Comparison of ENCODE assay signal across 1 cellular context in the genomic region with DNA sequence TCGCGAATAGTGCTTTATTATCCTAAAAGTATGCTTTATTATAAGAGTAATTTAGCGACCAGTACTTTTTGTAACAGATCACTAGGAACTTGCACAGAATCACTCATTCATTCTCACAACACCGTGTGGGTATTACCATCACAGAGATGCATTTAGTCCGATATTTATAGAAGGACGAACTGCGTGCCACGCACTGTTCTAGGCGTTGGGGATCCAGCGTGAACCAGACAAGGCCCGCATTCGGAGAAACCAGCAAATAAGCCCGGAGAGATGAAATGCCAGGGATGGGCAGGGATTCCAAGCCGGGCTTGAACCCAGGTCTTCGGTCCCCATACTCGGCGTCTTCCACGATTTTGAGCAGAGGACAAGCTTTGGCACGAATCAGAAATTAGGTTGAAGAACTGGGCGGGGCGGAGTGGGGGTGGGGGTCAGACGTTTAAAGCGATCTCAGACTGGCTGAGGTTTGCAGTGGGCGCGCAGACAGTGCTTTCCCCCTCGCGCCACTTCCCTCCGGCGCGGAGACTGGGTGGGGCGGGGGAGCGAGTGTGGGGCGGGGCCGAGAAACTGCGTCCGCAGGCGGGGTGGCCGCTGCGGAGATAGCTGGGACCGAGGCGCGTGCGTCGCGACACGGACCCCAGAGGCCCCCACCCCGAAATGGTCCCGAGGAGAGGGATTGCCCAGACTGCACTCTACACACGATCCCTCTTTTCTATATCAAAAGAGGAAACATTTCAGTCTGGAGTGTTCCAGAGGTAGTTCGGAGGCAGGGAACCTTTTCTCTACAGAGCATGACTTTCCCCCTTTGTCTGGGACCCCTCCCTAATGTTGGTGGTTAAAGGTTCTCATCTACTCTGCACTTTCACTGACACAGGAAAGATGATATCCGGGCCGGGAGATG.
TF ChIP-seq lines count a peak whose summit lies in the region.

No MANE protein-coding gene starts in this region.

TF ChIP-seq in H1, 55 proteins besides CTCF, POLR2A, EP300 and RAD21 (continued from another document):
- TF ChIP-seq SP2 (IDR thresholded peaks at IDR 0.05; ENCODE audit: low read length), result no peak
- peak; percentile 63 for TF ChIP-seq ASH2L (IDR thresholded peaks at IDR 0.05; ENCODE audit: low read length)
- no peak for TF ChIP-seq BRCA1 (IDR thresholded peaks at IDR 0.05; ENCODE audit: low read depth, low read length)
- TF ChIP-seq FOSL1 (IDR thresholded peaks at IDR 0.05; ENCODE audit: insufficient read depth, low read depth, low read length), result no peak
- no peak; the same call in 1 of the 2 replicates for TF ChIP-seq TEAD4 (IDR thresholded peaks at IDR 0.05; ENCODE audit: low read depth, low read length)
